ENCODE assay signal across 16 cellular contexts in the genomic region with DNA sequence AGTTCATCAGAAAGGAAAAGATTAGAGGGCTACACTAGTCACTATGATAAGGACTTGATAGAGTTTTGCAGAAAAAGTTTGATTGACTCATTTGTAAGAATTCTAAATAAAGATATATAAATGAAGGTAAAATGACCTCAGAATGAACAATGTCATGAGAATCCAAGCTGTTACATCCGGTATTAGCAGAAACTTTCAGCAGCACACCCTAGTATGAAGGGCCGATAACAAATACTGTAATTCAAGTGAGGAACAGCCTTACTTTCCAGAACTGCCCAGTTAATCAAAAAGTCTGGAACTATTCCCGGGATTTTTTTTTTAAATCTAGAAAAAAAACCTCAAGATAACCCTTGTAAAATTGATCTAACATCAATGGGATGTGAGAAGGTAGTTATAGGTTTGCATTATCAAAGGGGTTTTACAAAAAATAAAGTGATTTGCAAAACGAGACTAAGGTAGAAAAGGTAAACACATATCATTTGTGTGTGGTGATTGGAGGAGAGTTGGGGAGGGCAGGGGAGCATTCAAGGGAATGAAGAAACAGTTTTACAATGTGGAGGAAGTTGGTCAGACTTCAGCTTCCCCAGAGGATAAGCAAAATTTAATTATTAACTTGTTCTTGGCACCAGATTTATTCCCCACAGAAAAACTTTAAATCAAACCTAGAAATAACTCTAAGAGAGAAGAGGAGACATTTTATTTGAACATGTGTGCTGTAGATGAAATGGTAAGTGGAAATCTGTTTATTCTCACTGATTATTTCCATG.
A peak's percentile ranks its signal among the peaks of the same experiment; 100 is the strongest.
DNase-seq lines count a peak whose midpoint lies in the region; ATAC-seq, FAIRE-seq and TF ChIP-seq lines count a peak whose summit lies in the region.
"Had no signal": no experiment of that assay in that cellular context is flagged by ENCODE, and none has a peak within 500 bp of the region (broad histone marks: within the 10 kb centered on the region; RNA-seq: fewer than 3 reads in every experiment).

No MANE protein-coding gene starts in this region.

- H2BK5ac ChIP-seq in IMR-90 (ENCODE audit: low read depth, low read length, poor library complexity, severe bottlenecking) = peak overlapping the region; percentile 56

- peak overlapping the region; percentile 29 to 79 for H4K8ac ChIP-seq in IMR-90 (ENCODE audit: low read depth in 2 of 2, low read length in 2 of 2)

- peak overlapping the region; percentile 76; the same call in 1 of the 2 replicates for H2BK20ac ChIP-seq in IMR-90 (ENCODE audit: low read depth, low read length)

- peak overlapping the region; percentile 15; the same call in 1 of the 2 replicates for H3K9ac ChIP-seq in IMR-90 (ENCODE audit: low read depth, low read length)

- TF ChIP-seq RAD21 in IMR-90 (IDR thresholded peaks at IDR 0.05; ENCODE audit: low read length) = no peak

- H3K4me2 ChIP-seq in IMR-90 (ENCODE audit: low read depth, low read length) = no peak overlapping the region

- CTCF ChIA-PET in IMR-90 (lab: Yijun Ruan, JAX) = interaction anchor here (0.6 kb wide), 1 partner anchor 105 kb away, joined by 4 read pairs; the partner anchor contains the start of gene GPR88

- peak overlapping the region; percentile 36; the same call in 1 of the 2 replicates for H2BK120ac ChIP-seq in IMR-90 (ENCODE audit: low read depth, low read length)

- H3K4me1 ChIP-seq in IMR-90 (ENCODE audit: control insufficient read depth, insufficient read depth, low read length) = peaks cover 4% of the 10 kb centered on the region; the same call in 1 of the 2 replicates
- H3K4me1 ChIP-seq: suprapubic skin had no signal

- no peak overlapping the region for H2AK9ac ChIP-seq in IMR-90 (replicated peaks; ENCODE audit: low read depth, low read length, poor library complexity)

- 0% methylated on average over 1 of the region's 4 CpGs; no CpG with 5 or more reads in 1 of the 2 experiments for WGBS in IMR-90 (ENCODE audit: extremely low coverage in 2 of 2, insufficient read length in 1 of 2), 2 experiments

- H3K4me1 Mint-ChIP-seq in type B pancreatic cell (ENCODE audit: unreplicated experiment) = peaks cover 8% of the 10 kb centered on the region

- peak overlapping the region; percentile 34; the same call in 1 of the 2 replicates for H3K18ac ChIP-seq in IMR-90 (ENCODE audit: low read depth, low read length)

- TF ChIP-seq CTCF in IMR-90 (conservative IDR thresholded peaks at IDR 0.05; ENCODE audit: low read depth, low read length) (no peak), type B pancreatic cell (conservative IDR thresholded peaks at IDR 0.05) (no peak)

- DNase-seq in IMR-90 = peak; percentile 58
- DNase-seq in left lobe of liver (ENCODE audit: low spot score) = no peak
- DNase-seq in stromal cell of bone marrow (ENCODE audit: low read depth) = peak; percentile 40
- DNase-seq in NCI-H2107 treated with DMSO at 0.1 percent for 48 hours (lab: John Stamatoyannopoulos, UW; ENCODE audit: unreplicated experiment) = no peak
- no peak for DNase-seq in NCI-H748 (lab: John Stamatoyannopoulos, UW; ENCODE audit: unreplicated experiment)
- no peak for DNase-seq in type B pancreatic cell (ENCODE audit: extremely low spot score, unreplicated experiment)
- DNase-seq: activated naive CD4-positive, alpha-beta T cell treated with anti-CD3 and anti-CD28 coated beads, Interleukin-2, amount 50 U/mL, for 16 hours; CD4-positive, alpha-beta T cell; NCI-H1417 treated with DMSO at 0.1 percent for 48 hours; NCI-H510A; stimulated activated CD4-positive, alpha-beta T cell treated with anti-CD3 and anti-CD28 coated beads, Interleukin-15, amount 100 ng/mL, for 24 hours; WERI-Rb-1 had no signal

- H3K79me1 ChIP-seq in IMR-90 (ENCODE audit: low read depth in 1 of 2, low read length in 2 of 2) = no peaks in the 10 kb centered on the region

- no peak overlapping the region for H2BK15ac ChIP-seq in IMR-90 (ENCODE audit: low read depth, low read length)

- H3K4ac ChIP-seq in IMR-90 (ENCODE audit: low read depth, low read length) = no peak overlapping the region

- H3K27ac Mint-ChIP-seq in type B pancreatic cell = no peak overlapping the region
- H3K27ac Mint-ChIP-seq: CD4-positive, alpha-beta T cell had no signal

- no peaks in the 10 kb centered on the region for H4K20me1 ChIP-seq in IMR-90 (ENCODE audit: insufficient read depth, low read length)

- no peaks in the 10 kb centered on the region for H3K36me3 ChIP-seq in IMR-90 (ENCODE audit: control insufficient read depth, insufficient read depth, low read length)
- H3K36me3 ChIP-seq: cardiac muscle cell, neutrophil, suprapubic skin, WERI-Rb-1 had no signal

- H3K9me1 ChIP-seq in IMR-90 (ENCODE audit: insufficient read depth, low read length) = peaks cover 2% of the 10 kb centered on the region; the same call in 1 of the 2 replicates

- H2AFZ ChIP-seq in IMR-90 (replicated peaks; ENCODE audit: low read length, poor library complexity) = no peak overlapping the region

- H3K23ac ChIP-seq in IMR-90 (ENCODE audit: low read depth, low read length) = no peak overlapping the region; the same call in 1 of the 2 replicates

- no peaks in the 10 kb centered on the region for H3K36me3 Mint-ChIP-seq in type B pancreatic cell

- no peaks in the 10 kb centered on the region for H3K27me3 Mint-ChIP-seq in type B pancreatic cell

- no peak overlapping the region for H3K4me3 Mint-ChIP-seq in type B pancreatic cell
- H3K4me3 Mint-ChIP-seq: CD4-positive, alpha-beta T cell had no signal

- dilution Hi-C loops in IMR-90 (cut with HindIII; ENCODE audit: low sequenced_read_pairs, unreplicated experiment) = no loop called here

- intact Hi-C loops in IMR-90 (cut with micrococcal nuclease) = no loop called here

- peak; percentile 76 for ATAC-seq in IMR-90 (ENCODE audit: low read depth)
- ATAC-seq in left lobe of liver = peak; percentile 96

- no peak overlapping the region for H3K14ac ChIP-seq in IMR-90 (replicated peaks; ENCODE audit: low read depth, low read length)

- H4K91ac ChIP-seq in IMR-90 (ENCODE audit: insufficient read depth, low read depth, low read length) = no peak overlapping the region

- no peak overlapping the region for H3K4me3 ChIP-seq in IMR-90 (ENCODE audit: insufficient read depth, low read depth, low read length)
- H3K4me3 ChIP-seq: cardiac muscle cell, suprapubic skin had no signal

- FAIRE-seq in endometrium (lab: Jason Lieb, UNC) = peak; percentile 87

- H3K27me3 ChIP-seq in IMR-90 (ENCODE audit: control insufficient read depth, insufficient read depth, low read length) = no peaks in the 10 kb centered on the region
- H3K27me3 ChIP-seq: cardiac muscle cell, neutrophil, suprapubic skin had no signal

- in situ Hi-C loops in IMR-90 (cut with MboI; ENCODE audit: low sequenced_read_pairs) = no loop called here

- H3K56ac ChIP-seq in IMR-90 (ENCODE audit: extremely low read depth, insufficient read depth, low read length) = no peak overlapping the region

- no TSS peak for BruUV-seq in IMR-90 (replicated peaks; lab: Mats Ljungman, UMichigan)

- H4K5ac ChIP-seq in IMR-90 (ENCODE audit: low read depth, low read length) = no peak overlapping the region; the same call in 1 of the 2 replicates

- H2AK5ac ChIP-seq in IMR-90 (ENCODE audit: low read depth, low read length) = no peak overlapping the region

- no peak for TF ChIP-seq POLR2A in IMR-90 (IDR thresholded peaks at IDR 0.05; ENCODE audit: low read depth, low read length)

- H3K9me3 Mint-ChIP-seq in type B pancreatic cell = no peaks in the 10 kb centered on the region

- no peaks in the 10 kb centered on the region; the same call in 1 of the 2 replicates for H3K9me3 ChIP-seq in IMR-90 (ENCODE audit: control insufficient read depth, insufficient read depth, low read length)
- H3K9me3 ChIP-seq: neutrophil, suprapubic skin had no signal

- POLR2A ChIA-PET in IMR-90 (lab: Charles Lee; ENCODE audit: unreplicated experiment) = no interaction called here

- H3K27ac ChIP-seq in IMR-90 (ENCODE audit: insufficient read depth, low read length) = peak overlapping the region; percentile 52; the same call in 1 of the 2 replicates
- H3K27ac ChIP-seq: cardiac muscle cell, neutrophil, suprapubic skin, WERI-Rb-1 had no signal

TF ChIP-seq in IMR-90, 13 proteins besides CTCF, POLR2A, EP300 and RAD21:
- TF ChIP-seq RCOR1 (IDR thresholded peaks at IDR 0.05; ENCODE audit: insufficient replicate concordance, low read length) = no peak
- TF ChIP-seq, protein P1, sequence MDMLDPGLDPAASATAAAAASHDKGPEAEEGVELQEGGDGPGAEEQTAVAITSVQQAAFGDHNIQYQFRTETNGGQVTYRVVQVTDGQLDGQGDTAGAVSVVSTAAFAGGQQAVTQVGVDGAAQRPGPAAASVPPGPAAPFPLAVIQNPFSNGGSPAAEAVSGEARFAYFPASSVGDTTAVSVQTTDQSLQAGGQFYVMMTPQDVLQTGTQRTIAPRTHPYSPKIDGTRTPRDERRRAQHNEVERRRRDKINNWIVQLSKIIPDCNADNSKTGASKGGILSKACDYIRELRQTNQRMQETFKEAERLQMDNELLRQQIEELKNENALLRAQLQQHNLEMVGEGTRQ (IDR thresholded peaks at IDR 0.05; ENCODE audit: low read depth, low read length) = no peak
- no peak for TF ChIP-seq CHD1 (IDR thresholded peaks at IDR 0.05; ENCODE audit: low read depth, low read length)

Comparison
In these comparisons a context has a peak if more than half of its experiments do, and no peak if none do; other contexts are left out.
1. DNase-seq: peak in IMR-90 (single experiment) and stromal cell of bone marrow (single experiment); none in left lobe of liver (single experiment), NCI-H2107 treated with DMSO at 0.1 percent for 48 hours (single experiment), NCI-H748 (single experiment) and type B pancreatic cell (single experiment).